Comparison of ENCODE assay signal across 1 cellular context in the genomic region with DNA sequence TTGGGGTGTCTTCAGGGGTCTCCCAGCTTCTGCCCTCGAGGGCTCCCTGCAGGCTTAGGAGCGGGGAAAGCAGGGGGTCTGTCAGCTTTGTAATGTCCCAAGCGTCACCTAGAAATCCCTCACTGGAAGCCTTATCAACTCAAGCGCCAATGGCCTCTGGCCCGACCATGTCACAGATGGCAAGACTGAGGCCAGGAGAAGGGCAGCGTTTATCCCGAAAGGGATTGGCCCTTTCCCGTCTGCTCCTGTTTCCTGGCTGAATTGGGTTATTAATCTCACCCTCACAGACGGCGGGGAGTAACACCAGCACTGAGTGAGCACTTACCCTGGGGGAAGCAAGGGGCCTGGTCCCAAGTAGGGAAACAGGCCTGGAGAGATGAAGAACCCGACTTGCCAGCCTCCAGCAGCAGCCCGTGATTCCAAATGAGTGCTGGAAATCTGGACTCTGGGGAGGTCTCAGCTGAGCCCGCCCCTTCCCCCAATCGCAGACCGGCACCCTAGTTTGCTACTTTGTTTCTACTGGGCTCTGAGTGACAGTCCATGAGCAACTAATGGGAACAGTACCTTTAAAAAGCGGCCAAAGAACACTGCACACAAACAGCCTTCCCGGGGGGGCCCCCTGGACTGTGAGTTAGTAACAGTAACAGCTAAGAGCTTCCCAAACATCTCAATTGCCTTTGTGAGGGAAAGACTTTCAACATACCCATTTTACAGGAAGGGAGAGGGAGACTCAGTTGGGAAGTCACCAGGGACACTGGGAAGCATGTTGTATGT.
TF ChIP-seq lines count a peak whose summit lies in the region.

No MANE protein-coding gene starts in this region.

TF ChIP-seq in IMR-90, 13 proteins besides CTCF, POLR2A, EP300 and RAD21 (continued from another document):
- TF ChIP-seq RCOR1 (IDR thresholded peaks at IDR 0.05; ENCODE audit: insufficient replicate concordance, low read length) (no peak), FOS (IDR thresholded peaks at IDR 0.05; ENCODE audit: low read depth, low read length) (no peak), NFE2L2 (IDR thresholded peaks at IDR 0.05; ENCODE audit: low read depth, low read length) (no peak)
